In genomic region chr20:11124849-11125505, GRCh38 we compare ENCODE assay signal across 20 cellular contexts.
DNase-seq lines count a peak whose midpoint lies in the region; ATAC-seq, FAIRE-seq and TF ChIP-seq lines count a peak whose summit lies in the region.
"Had no signal": no experiment of that assay in that cellular context is flagged by ENCODE, and none has a peak within 500 bp of the region (broad histone marks: within the 10 kb centered on the region; RNA-seq: fewer than 3 reads in every experiment).

No MANE protein-coding gene starts in this region.

- POLR2A ChIA-PET in GM12878 (lab: Charles Lee), result no interaction called here

- no peak for TF ChIP-seq RAD21 in GM12878 (IDR thresholded peaks at IDR 0.05; ENCODE audit: insufficient read depth, low read depth, low read length)

- DNase-seq in CMK (ENCODE audit: low read depth) (peak; percentile 82), Kasumi-1 (lab: John Stamatoyannopoulos, UW) (peak; percentile 15 to 44), GM12878 (ENCODE audit: low read depth, low spot score) (no peak), medulla oblongata (ENCODE audit: extremely low spot score) (peak; percentile 76), NCI-H1105 (lab: John Stamatoyannopoulos, UW) (no peak)
- DNase-seq in activated CD4-positive, CD25-positive, alpha-beta regulatory T cell (lab: John Stamatoyannopoulos, UW), result no peak
- no peak for DNase-seq in activated CD4-positive, alpha-beta T cell treated with anti-CD3 and anti-CD28 coated beads for 4 hours
- no peak for DNase-seq in activated T-helper 1 cell treated with anti-CD3 and anti-CD28 coated beads, Interleukin-12 subunit alpha, Interleukin-12 subunit beta, Interleukin-2, Interleukin-4 antibody, amounts not matched to agents 30 ng/mL and 10 ng/mL and 1 ng/mL, durations not matched to agents 14 hours and 24 hours and 36 hours (ENCODE audit: low spot score)
- DNase-seq: activated CD4-positive, alpha-beta T cell treated with anti-CD3 and anti-CD28 coated beads, Interleukin-2, amount 50 U/mL, for 1 hour; activated CD8-positive, alpha-beta memory T cell treated with anti-CD3 and anti-CD28 coated beads, Interleukin-2, amount 50 U/mL, for 48 hours; activated gamma-delta T cell; adrenal gland; CD4-positive, alpha-beta memory T cell; DMS79; NCI-H1436 treated with DMSO at 0.1 percent for 48 hours; stimulated activated CD4-positive, alpha-beta T cell treated with anti-CD3 and anti-CD28 coated beads, Interleukin-15, amount 100 ng/mL, for 24 hours; T1000 had no signal

- H3K4me3 Mint-ChIP-seq in activated T-helper 1 cell treated with anti-CD3 and anti-CD28 coated beads, Interleukin-12 subunit alpha, Interleukin-12 subunit beta, Interleukin-2, Interleukin-4 antibody, amounts not matched to agents 30 ng/mL and 10 ng/mL and 1 ng/mL, durations not matched to agents 14 hours and 24 hours and 36 hours, result no peak overlapping the region
- H3K4me3 Mint-ChIP-seq: CD4-positive, alpha-beta memory T cell; mesothelial cell of epicardium; neural crest cell had no signal

- CTCF ChIA-PET in GM12878 (lab: Yijun Ruan, JAX), result interaction anchor here (1.2 to 1.3 kb wide), 2 partner anchors 12 to 567 kb away, joined by 3 read pairs; no protein-coding TSS in a partner anchor

- no peak overlapping the region for H3K9ac ChIP-seq in GM12878 (ENCODE audit: control insufficient read depth, insufficient read depth, low read length)

- no peak for TF ChIP-seq EP300 in GM12878 (IDR thresholded peaks at IDR 0.05; ENCODE audit: borderline replicate concordance in 1 of 2, control insufficient read depth in 1 of 2, low read depth in 2 of 2, low read length in 2 of 2)

- no peaks in the 10 kb centered on the region for H3K27me3 ChIP-seq in GM12878 (replicated peaks in 1 of 2; ENCODE audit: control insufficient read depth in 2 of 2, insufficient read depth in 2 of 2, low read length in 1 of 2)
- H3K27me3 ChIP-seq: adrenal gland, suprapubic skin had no signal

- 0 out of 3 replicates have a peak, but pooled peaks have one; percentile 19 for ATAC-seq in GM12878

- H3K4me1 ChIP-seq in GM12878 (ENCODE audit: control insufficient read depth, insufficient read depth, low read length), result no peaks in the 10 kb centered on the region
- H3K4me1 ChIP-seq: adrenal gland had no signal

- H3K79me2 ChIP-seq in GM12878 (ENCODE audit: control insufficient read depth, insufficient read depth, low read length), result no peaks in the 10 kb centered on the region

- H3K4me2 ChIP-seq in GM12878 (ENCODE audit: control insufficient read depth, insufficient read depth), result no peak overlapping the region

- no peaks in the 10 kb centered on the region for H3K9me3 ChIP-seq in GM12878 (replicated peaks; ENCODE audit: control insufficient read depth, insufficient read depth, low read length)
- H3K9me3 ChIP-seq: adrenal gland, suprapubic skin had no signal

- intact Hi-C loops in GM12878 (cut with micrococcal nuclease; ENCODE audit: unreplicated experiment), result loop anchor here (10.0 kb wide), 1 partner anchor 450 kb away; the partner anchor contains the start of gene JAG1
- intact Hi-C loops in activated T-helper 1 cell treated with anti-CD3 and anti-CD28 coated beads, Interleukin-12 subunit alpha, Interleukin-12 subunit beta, Interleukin-2, Interleukin-4 antibody, amounts not matched to agents 30 ng/mL and 10 ng/mL and 1 ng/mL, durations not matched to agents 14 hours and 24 hours and 36 hours (cut with micrococcal nuclease), result no loop called here

- no peak for TF ChIP-seq CTCF in GM12878 (IDR thresholded peaks at IDR 0.05 in 2 of 3, conservative IDR thresholded peaks at IDR 0.05 in 1 of 3; ENCODE audit: control insufficient read depth in 2 of 3, extremely low read depth in 1 of 3, insufficient read depth in 1 of 3, low read depth in 3 of 3, low read length in 3 of 3)

- 18% methylated on average over 2 of the region's 2 CpGs for WGBS in GM12878 (ENCODE audit: insufficient coverage, insufficient replicate concordance, low lambda C conversion rate, missing lambda C conversion rate)

- no peak overlapping the region for H2AFZ ChIP-seq in GM12878 (ENCODE audit: control insufficient read depth, low read depth, low read length)

- in situ Hi-C loops in GM12878 (cut with MboI), result no loop called here

- no peak overlapping the region for H3K4me3 ChIP-seq in GM12878
- H3K4me3 ChIP-seq: adrenal gland, suprapubic skin had no signal

- H3K27me3 Mint-ChIP-seq in activated T-helper 1 cell treated with anti-CD3 and anti-CD28 coated beads, Interleukin-12 subunit alpha, Interleukin-12 subunit beta, Interleukin-2, Interleukin-4 antibody, amounts not matched to agents 30 ng/mL and 10 ng/mL and 1 ng/mL, durations not matched to agents 14 hours and 24 hours and 36 hours (ENCODE audit: insufficient read depth), result no peaks in the 10 kb centered on the region
- H3K27me3 Mint-ChIP-seq: CD4-positive, alpha-beta memory T cell had no signal

- H3K27ac Mint-ChIP-seq in activated T-helper 1 cell treated with anti-CD3 and anti-CD28 coated beads, Interleukin-12 subunit alpha, Interleukin-12 subunit beta, Interleukin-2, Interleukin-4 antibody, amounts not matched to agents 30 ng/mL and 10 ng/mL and 1 ng/mL, durations not matched to agents 14 hours and 24 hours and 36 hours, result no peak overlapping the region
- H3K27ac Mint-ChIP-seq: mesothelial cell of epicardium had no signal

- no peaks in the 10 kb centered on the region for H3K9me3 Mint-ChIP-seq in activated T-helper 1 cell treated with anti-CD3 and anti-CD28 coated beads, Interleukin-12 subunit alpha, Interleukin-12 subunit beta, Interleukin-2, Interleukin-4 antibody, amounts not matched to agents 30 ng/mL and 10 ng/mL and 1 ng/mL, durations not matched to agents 14 hours and 24 hours and 36 hours

- no peak overlapping the region for H3K27ac ChIP-seq in GM12878 (ENCODE audit: control insufficient read depth, insufficient read depth)
- H3K27ac ChIP-seq: adrenal gland, suprapubic skin had no signal

- BruUV-seq in GM12878 (replicated peaks; lab: Mats Ljungman, UMichigan), result no TSS peak

- H4K20me1 ChIP-seq in GM12878 (ENCODE audit: control insufficient read depth, insufficient read depth), result no peaks in the 10 kb centered on the region

- TF ChIP-seq POLR2A in GM12878 (IDR thresholded peaks at IDR 0.05; ENCODE audit: low read depth, low read length), result no peak

- no peaks in the 10 kb centered on the region for H3K36me3 ChIP-seq in GM12878 (ENCODE audit: control insufficient read depth in 2 of 2, insufficient read depth in 2 of 2, low read length in 1 of 2)
- H3K36me3 ChIP-seq: adrenal gland, suprapubic skin had no signal

- RAD21 ChIA-PET in GM12878 (lab: Charles Lee; ENCODE audit: unreplicated experiment), result no interaction called here

- no peaks in the 10 kb centered on the region for H3K4me1 Mint-ChIP-seq in activated T-helper 1 cell treated with anti-CD3 and anti-CD28 coated beads, Interleukin-12 subunit alpha, Interleukin-12 subunit beta, Interleukin-2, Interleukin-4 antibody, amounts not matched to agents 30 ng/mL and 10 ng/mL and 1 ng/mL, durations not matched to agents 14 hours and 24 hours and 36 hours (ENCODE audit: low read depth)
- H3K4me1 Mint-ChIP-seq: CD4-positive, alpha-beta memory T cell; neural crest cell had no signal

- SMC1A ChIA-PET in GM12878 (lab: Charles Lee; ENCODE audit: uncharacterized antibody, unreplicated experiment), result interaction anchor here (0.7 to 0.9 kb wide), 3 partner anchors 10 to 421 kb away, joined by 3 read pairs; no protein-coding TSS in a partner anchor

- FAIRE-seq in GM12878 (lab: Jason Lieb, UNC), result no peak

- H3K36me3 Mint-ChIP-seq in activated T-helper 1 cell treated with anti-CD3 and anti-CD28 coated beads, Interleukin-12 subunit alpha, Interleukin-12 subunit beta, Interleukin-2, Interleukin-4 antibody, amounts not matched to agents 30 ng/mL and 10 ng/mL and 1 ng/mL, durations not matched to agents 14 hours and 24 hours and 36 hours (ENCODE audit: low read depth), result no peaks in the 10 kb centered on the region
- H3K36me3 Mint-ChIP-seq: CD4-positive, alpha-beta memory T cell; mesothelial cell of epicardium had no signal

TF ChIP-seq in GM12878, 131 proteins besides CTCF, POLR2A, EP300 and RAD21:
- no peak for TF ChIP-seq SMARCA5 (IDR thresholded peaks at IDR 0.05)
- peak; percentile 23; the same call in 1 of the 2 replicates for TF ChIP-seq SPI1 (IDR thresholded peaks at IDR 0.05; ENCODE audit: borderline replicate concordance, insufficient read depth, low read depth, low read length)
TF ChIP-seq in GM12878: peak in this region for 1.

Comparison
In these comparisons a context has a peak if more than half of its experiments do, and no peak if none do; other contexts are left out.
1. DNase-seq: peak in CMK (single experiment), Kasumi-1 (2 of 2) and medulla oblongata (single experiment); none in GM12878 (single experiment), NCI-H1105 (single experiment), activated CD4-positive, CD25-positive, alpha-beta regulatory T cell (0 of 4), activated CD4-positive, alpha-beta T cell treated with anti-CD3 and anti-CD28 coated beads for 4 hours (0 of 2) and activated T-helper 1 cell treated with anti-CD3 and anti-CD28 coated beads, Interleukin-12 subunit alpha, Interleukin-12 subunit beta, Interleukin-2, Interleukin-4 antibody, amounts not matched to agents 30 ng/mL and 10 ng/mL and 1 ng/mL, durations not matched to agents 14 hours and 24 hours and 36 hours (single experiment).